ENCODE assay signal across 14 cellular contexts in the genomic region with DNA sequence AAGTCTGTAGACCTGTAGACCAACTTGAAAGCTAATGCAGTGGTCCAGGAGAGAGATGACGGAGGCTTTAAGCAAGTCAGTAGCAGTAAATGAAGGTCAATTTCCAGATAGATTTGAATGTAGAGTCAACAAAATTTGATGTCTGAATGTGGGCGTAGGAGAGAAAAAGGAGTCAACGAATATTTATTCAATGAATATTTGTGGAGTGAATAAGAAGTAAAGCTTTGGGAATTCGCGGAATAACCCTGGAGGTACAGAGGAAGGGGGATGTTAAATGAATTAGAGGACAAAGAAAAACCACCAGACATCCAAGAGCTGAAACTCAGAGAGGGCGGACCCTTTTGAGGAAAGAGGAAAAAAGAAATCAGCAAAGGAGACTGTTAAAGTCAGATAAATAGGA. TPM values are rescaled to one million over a fixed set of nuclear protein-coding genes. Genes with fewer than 3 reads are reported as not detected.
DNase-seq lines count a peak whose midpoint lies in the region; ATAC-seq and TF ChIP-seq lines count a peak whose summit lies in the region.
"Had no signal": no experiment of that assay in that cellular context is flagged by ENCODE, and none has a peak within 500 bp of the region (broad histone marks: within the 10 kb centered on the region; RNA-seq: fewer than 3 reads in every experiment).

No MANE protein-coding gene starts in this region.

- WGBS in stomach, 5 donors = 71 to 79% (median 75%) methylated on average over 6 of the region's 6 CpGs
- no CpG with 5 or more reads among the region's 6 CpGs for WGBS in mesendoderm (ENCODE audit: extremely low coverage, insufficient coverage, low lambda C conversion rate)

- H3K56ac ChIP-seq in mesendoderm (ENCODE audit: low read length) = no peak overlapping the region

- no peak overlapping the region for H3K23ac ChIP-seq in mesendoderm (ENCODE audit: low read length)

- no peak overlapping the region for H3K18ac ChIP-seq in mesendoderm (ENCODE audit: low read length)

- H3K27ac ChIP-seq in GM23338 (ENCODE audit: low read depth) (no peak overlapping the region), ascending aorta (peak overlapping the region; percentile 98 to 99), foreskin keratinocyte (no peak overlapping the region), stomach (peak overlapping the region in 3 of 5 donors; percentile 4 to 30 (median 9)), mesendoderm (ENCODE audit: low read depth, low read length) (no peak overlapping the region)

- H2BK120ac ChIP-seq in mesendoderm (ENCODE audit: low read depth, low read length) = no peak overlapping the region

- no peaks in the 10 kb centered on the region for H3K9me3 Mint-ChIP-seq in GM23338
- H3K9me3 Mint-ChIP-seq: activated naive CD4-positive, alpha-beta T cell treated with anti-CD3 and anti-CD28 coated beads, Interleukin-2, amount 10 ng/mL, durations not matched to agents 7 days and 5 days had no signal

- no peaks in the 10 kb centered on the region for H3K36me3 ChIP-seq in GM23338 (ENCODE audit: insufficient read depth)
- no peaks in the 10 kb centered on the region for H3K36me3 ChIP-seq in ascending aorta
- H3K36me3 ChIP-seq in stomach = no peaks in the 10 kb centered on the region
- no peaks in the 10 kb centered on the region for H3K36me3 ChIP-seq in mesendoderm (ENCODE audit: control insufficient read depth, insufficient read depth, low read length)

- no peak for TF ChIP-seq CTCF in GM23338 (conservative IDR thresholded peaks at IDR 0.05; ENCODE audit: low read depth in 2 of 2)
- no peak for TF ChIP-seq CTCF in ascending aorta (IDR thresholded peaks at IDR 0.05)
- no peak for TF ChIP-seq CTCF in foreskin keratinocyte (conservative IDR thresholded peaks at IDR 0.05)
- TF ChIP-seq CTCF in stomach (IDR thresholded peaks at IDR 0.05) = no peak

- H3K79me1 ChIP-seq in mesendoderm (ENCODE audit: low read length) = no peaks in the 10 kb centered on the region

- H2BK5ac ChIP-seq in mesendoderm (ENCODE audit: low read length) = no peak overlapping the region

- 0 out of 2 replicates have a peak, but pooled peaks cover 7% of the 10 kb centered on the region for H3K9me2 ChIP-seq in GM23338 (ENCODE audit: insufficient read depth)

- no peak overlapping the region for H3K4me3 Mint-ChIP-seq in GM23338
- H3K4me3 Mint-ChIP-seq: activated naive CD4-positive, alpha-beta T cell treated with anti-CD3 and anti-CD28 coated beads, Interleukin-2, amount 10 ng/mL, durations not matched to agents 7 days and 5 days; stimulated activated naive CD8-positive, alpha-beta T cell treated with anti-CD3 and anti-CD28 coated beads, Interleukin-15, Interleukin-2, amounts not matched to agents 100 ng/mL and 50 ng/mL, for 24 hours had no signal

- H2AK5ac ChIP-seq in mesendoderm (ENCODE audit: low read length) = no peak overlapping the region

- no peaks in the 10 kb centered on the region for H4K20me1 ChIP-seq in GM23338 (replicated peaks; ENCODE audit: insufficient read depth)

- no peak overlapping the region for H4K5ac ChIP-seq in mesendoderm (ENCODE audit: low read length)

- H3F3A ChIP-seq in GM23338 (replicated peaks; ENCODE audit: low read depth) = peaks cover 6% of the 10 kb centered on the region; the same call in 1 of the 2 replicates

- intact Hi-C loops in ascending aorta (cut with DNase I) = no loop called here
- intact Hi-C loops in stomach (cut with DNase I; ENCODE audit: low total_unique reads) = no loop called here

- H3K36me3 Mint-ChIP-seq in GM23338 (ENCODE audit: low read depth) = no peaks in the 10 kb centered on the region
- H3K36me3 Mint-ChIP-seq: activated naive CD4-positive, alpha-beta T cell treated with anti-CD3 and anti-CD28 coated beads, Interleukin-2, amount 10 ng/mL, durations not matched to agents 7 days and 5 days had no signal

- H3K27ac Mint-ChIP-seq in GM23338 = no peak overlapping the region
- H3K27ac Mint-ChIP-seq: activated naive CD4-positive, alpha-beta T cell treated with anti-CD3 and anti-CD28 coated beads, Interleukin-2, amount 10 ng/mL, durations not matched to agents 7 days and 5 days; progenitor cell of endocrine pancreas; stimulated activated naive CD8-positive, alpha-beta T cell treated with anti-CD3 and anti-CD28 coated beads, Interleukin-15, Interleukin-2, amounts not matched to agents 100 ng/mL and 50 ng/mL, for 24 hours had no signal

- no peak overlapping the region for H3K9ac ChIP-seq in mesendoderm (ENCODE audit: low read length)

- ATAC-seq in GM23338 (no peak), foreskin keratinocyte (no peak), HG02870 (IDR thresholded peaks at IDR 0.05; ENCODE audit: unreplicated experiment) (no peak)

- DNase-seq in GM23338 (ENCODE audit: low spot score) (no peak), ascending aorta (ENCODE audit: low spot score in 2 of 2) (no peak), foreskin keratinocyte (peak; percentile 53 to 64), stomach (no peak), DMS53 treated with DMSO at 0.1 percent for 48 hours (lab: John Stamatoyannopoulos, UW; ENCODE audit: unreplicated experiment) (no peak), mesendoderm (no peak)
- DNase-seq: activated naive CD4-positive, alpha-beta T cell treated with anti-CD3 and anti-CD28 coated beads, Interleukin-2, amount 10 ng/mL, durations not matched to agents 7 days and 5 days; Caco-2; MV-4-11; NCI-H2227 treated with DMSO at 0.1 percent for 48 hours; stimulated activated CD4-positive, alpha-beta T cell treated with anti-CD3 and anti-CD28 coated beads, Interleukin-4, amount 100 ng/mL, for 4 hours had no signal

- H3K79me2 ChIP-seq in GM23338 (replicated peaks; ENCODE audit: insufficient read depth) (no peaks in the 10 kb centered on the region), mesendoderm (ENCODE audit: control insufficient read depth, insufficient read depth, low read length) (no peaks in the 10 kb centered on the region)

- H3K27me3 ChIP-seq in GM23338 (ENCODE audit: insufficient read depth) = peaks cover 16% of the 10 kb centered on the region
- no peaks in the 10 kb centered on the region for H3K27me3 ChIP-seq in ascending aorta
- H3K27me3 ChIP-seq in foreskin keratinocyte = no peaks in the 10 kb centered on the region
- H3K27me3 ChIP-seq in stomach = peaks cover 0 to 12% (median 8%) of the 10 kb centered on the region in 3 donors
- no peaks in the 10 kb centered on the region for H3K27me3 ChIP-seq in mesendoderm (ENCODE audit: insufficient read depth, low read length, poor library complexity)

- H2AFZ ChIP-seq in GM23338 = 0 out of 2 replicates have a peak overlapping the region, but pooled peaks have one; percentile 10

- no peak overlapping the region for H4K8ac ChIP-seq in mesendoderm (ENCODE audit: low read depth, low read length)

- TF ChIP-seq POLR2A in stomach (IDR thresholded peaks at IDR 0.05) = no peak

- H3K4me3 ChIP-seq in GM23338 (no peak overlapping the region), ascending aorta (peak overlapping the region in 1 of 2 donors; percentile 23), stomach (no peak overlapping the region), mesendoderm (ENCODE audit: low read length) (no peak overlapping the region)

- H3K27me3 Mint-ChIP-seq in GM23338 (ENCODE audit: insufficient read depth, low read depth, poor library complexity) = peaks cover 6% of the 10 kb centered on the region

- H3K4me1 ChIP-seq in GM23338 (ENCODE audit: insufficient read depth) (peaks cover 24% of the 10 kb centered on the region), ascending aorta (peaks cover 0 to 39% of the 10 kb centered on the region in 2 donors), foreskin keratinocyte (peaks cover 31% of the 10 kb centered on the region), stomach (peaks cover 15 to 50% (median 27%) of the 10 kb centered on the region in 4 donors), mesendoderm (ENCODE audit: control insufficient read depth, low read depth, low read length) (peaks cover 2% of the 10 kb centered on the region)
- H3K4me1 ChIP-seq: Caco-2 had no signal

- H3K4me2 ChIP-seq in GM23338 = peak overlapping the region; percentile 34; the same call in 1 of the 2 replicates
- H3K4me2 ChIP-seq in mesendoderm (ENCODE audit: low read length) = no peak overlapping the region

- peaks cover 28% of the 10 kb centered on the region for H3K4me1 Mint-ChIP-seq in GM23338

- no peak overlapping the region for H3K4ac ChIP-seq in mesendoderm (ENCODE audit: low read depth, low read length)

- no peak overlapping the region for H2BK15ac ChIP-seq in mesendoderm (replicated peaks; ENCODE audit: low read depth)

- TF ChIP-seq EP300 in stomach (IDR thresholded peaks at IDR 0.05) = no peak

- no peaks in the 10 kb centered on the region for H3K9me3 ChIP-seq in ascending aorta
- no peaks in the 10 kb centered on the region for H3K9me3 ChIP-seq in stomach
- H3K9me3 ChIP-seq: Caco-2 had no signal

RNA-seq across cellular contexts. Expression of a gene that starts 4.4 kb away (rescaled TPM):
- 30.5 and 31.7 TPM in 2 replicates for total RNA-seq in GM23338 (2014; rRNA removed; shearing (Covaris generic))
- polyA plus RNA-seq in GM23338 (2016; fragmentation: Nextera tagmentation; extraction: Ambion mirVana) (19.3 and 26.7 TPM in 2 replicates), foreskin keratinocyte (4.6 and 9.1 TPM in 2 replicates), stomach (10 to 100 TPM; 18.1 to 37.0 (median 20.3) TPM)
- total RNA-seq in ascending aorta (41.3 TPM), foreskin keratinocyte (13.5 and 22.9 TPM in 2 replicates), stomach (10 to 100 TPM; 24.5 to 99.5 (median 57.8) TPM)
- polyA plus RNA-seq in mesendoderm (2013, experiment 1 of 2) = 29.3 TPM
- 28.9 TPM for polyA plus RNA-seq in mesendoderm (2013, experiment 2 of 2)

Comparison
In these comparisons a context has a peak if more than half of its experiments do, and no peak if none do; other contexts are left out.
1. DNase-seq: peak in foreskin keratinocyte (2 of 2); none in GM23338 (single experiment), ascending aorta (0 of 2), stomach (single experiment), DMS53 treated with DMSO at 0.1 percent for 48 hours (single experiment) and mesendoderm (single experiment).
2. H3K27ac ChIP-seq: peak in ascending aorta (2 of 2) and stomach (3 of 5); none in GM23338 (single experiment), foreskin keratinocyte (single experiment) and mesendoderm (single experiment).